In the genomic region with DNA sequence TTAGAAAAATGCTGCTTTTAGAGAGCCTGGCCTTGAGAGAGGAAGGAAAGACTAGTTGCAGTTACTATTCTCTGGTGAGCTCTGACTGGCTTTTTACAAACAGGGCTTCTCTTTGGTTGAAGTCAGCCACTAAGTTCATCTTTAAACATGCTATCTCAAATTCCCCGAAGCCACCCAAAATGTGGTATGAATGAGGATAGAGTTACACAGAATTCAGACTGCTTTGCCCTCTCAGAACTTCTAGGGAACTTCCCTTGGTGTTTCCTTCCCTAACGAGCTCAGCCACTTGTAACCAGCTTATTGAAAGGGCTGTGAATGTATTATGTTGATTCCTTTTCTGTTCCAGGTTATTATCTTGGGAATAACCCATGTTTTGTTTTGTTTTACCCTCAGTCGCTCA, we compare ENCODE assay signal across 1 cellular context.
TF ChIP-seq lines count a peak whose summit lies in the region.

No MANE protein-coding gene starts in this region.

TF ChIP-seq in WTC11, 78 proteins besides CTCF, POLR2A, EP300 and RAD21 (continued from another document):
- TF ChIP-seq, protein P1, sequence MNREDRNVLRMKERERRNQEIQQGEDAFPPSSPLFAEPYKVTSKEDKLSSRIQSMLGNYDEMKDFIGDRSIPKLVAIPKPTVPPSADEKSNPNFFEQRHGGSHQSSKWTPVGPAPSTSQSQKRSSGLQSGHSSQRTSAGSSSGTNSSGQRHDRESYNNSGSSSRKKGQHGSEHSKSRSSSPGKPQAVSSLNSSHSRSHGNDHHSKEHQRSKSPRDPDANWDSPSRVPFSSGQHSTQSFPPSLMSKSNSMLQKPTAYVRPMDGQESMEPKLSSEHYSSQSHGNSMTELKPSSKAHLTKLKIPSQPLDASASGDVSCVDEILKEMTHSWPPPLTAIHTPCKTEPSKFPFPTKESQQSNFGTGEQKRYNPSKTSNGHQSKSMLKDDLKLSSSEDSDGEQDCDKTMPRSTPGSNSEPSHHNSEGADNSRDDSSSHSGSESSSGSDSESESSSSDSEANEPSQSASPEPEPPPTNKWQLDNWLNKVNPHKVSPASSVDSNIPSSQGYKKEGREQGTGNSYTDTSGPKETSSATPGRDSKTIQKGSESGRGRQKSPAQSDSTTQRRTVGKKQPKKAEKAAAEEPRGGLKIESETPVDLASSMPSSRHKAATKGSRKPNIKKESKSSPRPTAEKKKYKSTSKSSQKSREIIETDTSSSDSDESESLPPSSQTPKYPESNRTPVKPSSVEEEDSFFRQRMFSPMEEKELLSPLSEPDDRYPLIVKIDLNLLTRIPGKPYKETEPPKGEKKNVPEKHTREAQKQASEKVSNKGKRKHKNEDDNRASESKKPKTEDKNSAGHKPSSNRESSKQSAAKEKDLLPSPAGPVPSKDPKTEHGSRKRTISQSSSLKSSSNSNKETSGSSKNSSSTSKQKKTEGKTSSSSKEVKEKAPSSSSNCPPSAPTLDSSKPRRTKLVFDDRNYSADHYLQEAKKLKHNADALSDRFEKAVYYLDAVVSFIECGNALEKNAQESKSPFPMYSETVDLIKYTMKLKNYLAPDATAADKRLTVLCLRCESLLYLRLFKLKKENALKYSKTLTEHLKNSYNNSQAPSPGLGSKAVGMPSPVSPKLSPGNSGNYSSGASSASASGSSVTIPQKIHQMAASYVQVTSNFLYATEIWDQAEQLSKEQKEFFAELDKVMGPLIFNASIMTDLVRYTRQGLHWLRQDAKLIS (CRISPR knock-in tag; IDR thresholded peaks at IDR 0.05; ENCODE audit: borderline replicate concordance), result no peak
- TF ChIP-seq GTF2I (CRISPR knock-in tag; conservative IDR thresholded peaks at IDR 0.05) (no peak), FOXP1 (CRISPR knock-in tag; IDR thresholded peaks at IDR 0.05; ENCODE audit: borderline replicate concordance) (no peak), ZNF219 (CRISPR knock-in tag; IDR thresholded peaks at IDR 0.05; ENCODE audit: borderline replicate concordance) (no peak), ZBTB21 (CRISPR knock-in tag; IDR thresholded peaks at IDR 0.05; ENCODE audit: borderline replicate concordance) (no peak)
